ENCODE assay signal across 9 cellular contexts in the genomic region with DNA sequence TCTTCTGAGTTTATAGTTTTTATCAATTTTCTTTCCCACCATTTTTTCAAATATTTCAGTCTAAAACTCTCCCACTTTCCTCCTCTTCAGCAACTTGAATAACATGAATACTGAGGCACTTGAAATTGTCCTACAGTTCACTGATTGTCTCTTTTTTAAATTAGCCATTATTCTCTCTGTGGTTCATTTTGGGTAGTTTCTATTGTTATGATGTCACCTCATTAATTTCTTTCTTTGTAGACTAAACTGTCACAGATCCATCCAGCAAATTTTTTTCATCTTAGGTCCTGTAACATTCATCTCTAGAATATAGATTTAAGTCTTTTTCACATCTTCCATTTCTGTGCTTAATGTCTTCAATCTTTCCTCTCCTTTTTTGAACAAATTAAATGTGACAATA.
"Had no signal": no experiment of that assay in that cellular context is flagged by ENCODE, and none has a peak within 500 bp of the region (broad histone marks: within the 10 kb centered on the region; RNA-seq: fewer than 3 reads in every experiment).

No MANE protein-coding gene starts in this region.

- H3K4me2 ChIP-seq: GM23338 had no signal

- H3K4me3 ChIP-seq: GM23338, K562 had no signal

- DNase-seq: H9, HCEC 1CT, HFFc6, IMR-90 had no signal

- H3K27ac Mint-ChIP-seq: GM23338, HFFc6 had no signal

- FAIRE-seq: H1, H54, K562 had no signal

- ATAC-seq: GM23338, K562 had no signal

- H3K27ac ChIP-seq: HL-60 had no signal

- H3K9me3 Mint-ChIP-seq: GM23338, H9, HFFc6 had no signal

- H2AFZ ChIP-seq: GM23338 had no signal

- H3K4me3 Mint-ChIP-seq: GM23338, H9, HFFc6 had no signal
